In genomic region chr3:127104586-127104985, GRCh38 we compare ENCODE assay signal across 17 cellular contexts.
"Had no signal": no experiment of that assay in that cellular context is flagged by ENCODE, and none has a peak within 500 bp of the region (broad histone marks: within the 10 kb centered on the region; RNA-seq: fewer than 3 reads in every experiment).

No MANE protein-coding gene starts in this region.

- H3K36me3 Mint-ChIP-seq: activated CD4-positive, alpha-beta memory T cell treated with anti-CD3 and anti-CD28 coated beads for 36 hours; activated naive CD8-positive, alpha-beta T cell treated with anti-CD3 and anti-CD28 coated beads for 36 hours; mesothelial cell of epicardium; naive thymus-derived CD8-positive, alpha-beta T cell; WTC11 had no signal

- H3K9me3 Mint-ChIP-seq: activated CD4-positive, alpha-beta memory T cell treated with anti-CD3 and anti-CD28 coated beads for 36 hours; activated naive CD8-positive, alpha-beta T cell treated with anti-CD3 and anti-CD28 coated beads for 36 hours; mesothelial cell of epicardium; naive thymus-derived CD8-positive, alpha-beta T cell had no signal

- H3K27me3 Mint-ChIP-seq: activated CD4-positive, alpha-beta memory T cell treated with anti-CD3 and anti-CD28 coated beads for 36 hours; activated naive CD8-positive, alpha-beta T cell treated with anti-CD3 and anti-CD28 coated beads for 36 hours had no signal

- H3K4me3 Mint-ChIP-seq: activated CD4-positive, alpha-beta memory T cell treated with anti-CD3 and anti-CD28 coated beads for 36 hours; activated naive CD8-positive, alpha-beta T cell treated with anti-CD3 and anti-CD28 coated beads for 36 hours; mesothelial cell of epicardium; naive thymus-derived CD8-positive, alpha-beta T cell; WTC11 had no signal

- DNase-seq: activated CD4-positive, alpha-beta memory T cell treated with anti-CD3 and anti-CD28 coated beads for 36 hours; activated CD4-positive, alpha-beta T cell treated with anti-CD3 and anti-CD28 coated beads for 4 hours; activated naive CD4-positive, alpha-beta T cell treated with Interleukin-2 at 50 U/mL for 16 hours; activated naive CD8-positive, alpha-beta T cell treated with anti-CD3 and anti-CD28 coated beads for 36 hours; activated T-cell treated with anti-CD3 and anti-CD28 coated beads, Interleukin-2, amount 50 U/mL, for 48 hours; cerebellar nuclear complex; cortex of kidney; hypothalamus; left ventricle myocardium superior; mammary epithelial cell; naive thymus-derived CD8-positive, alpha-beta T cell; stimulated activated CD4-positive, alpha-beta T cell treated with anti-CD3 and anti-CD28 coated beads, Interleukin-4, amount 100 ng/mL, for 24 hours; stimulated activated naive CD8-positive, alpha-beta T cell treated with anti-CD3 and anti-CD28 coated beads, Interleukin-15, Interleukin-2, amounts not matched to agents 100 U/mL and 50 U/mL, for 24 hours; T1000; thyroid gland had no signal

- H3K4me1 Mint-ChIP-seq: activated naive CD8-positive, alpha-beta T cell treated with anti-CD3 and anti-CD28 coated beads for 36 hours; mesothelial cell of epicardium; naive thymus-derived CD8-positive, alpha-beta T cell had no signal

- ATAC-seq: left ventricle myocardium superior; naive thymus-derived CD8-positive, alpha-beta T cell; stimulated activated naive CD8-positive, alpha-beta T cell treated with anti-CD3 and anti-CD28 coated beads, Interleukin-15, Interleukin-2, amounts not matched to agents 100 U/mL and 50 U/mL, for 24 hours; WTC11 had no signal

- H3K27ac Mint-ChIP-seq: activated CD4-positive, alpha-beta memory T cell treated with anti-CD3 and anti-CD28 coated beads for 36 hours; activated naive CD8-positive, alpha-beta T cell treated with anti-CD3 and anti-CD28 coated beads for 36 hours; mesothelial cell of epicardium; naive thymus-derived CD8-positive, alpha-beta T cell; WTC11 had no signal
